8 cellular contexts compared by ENCODE assay signal in the genomic region with DNA sequence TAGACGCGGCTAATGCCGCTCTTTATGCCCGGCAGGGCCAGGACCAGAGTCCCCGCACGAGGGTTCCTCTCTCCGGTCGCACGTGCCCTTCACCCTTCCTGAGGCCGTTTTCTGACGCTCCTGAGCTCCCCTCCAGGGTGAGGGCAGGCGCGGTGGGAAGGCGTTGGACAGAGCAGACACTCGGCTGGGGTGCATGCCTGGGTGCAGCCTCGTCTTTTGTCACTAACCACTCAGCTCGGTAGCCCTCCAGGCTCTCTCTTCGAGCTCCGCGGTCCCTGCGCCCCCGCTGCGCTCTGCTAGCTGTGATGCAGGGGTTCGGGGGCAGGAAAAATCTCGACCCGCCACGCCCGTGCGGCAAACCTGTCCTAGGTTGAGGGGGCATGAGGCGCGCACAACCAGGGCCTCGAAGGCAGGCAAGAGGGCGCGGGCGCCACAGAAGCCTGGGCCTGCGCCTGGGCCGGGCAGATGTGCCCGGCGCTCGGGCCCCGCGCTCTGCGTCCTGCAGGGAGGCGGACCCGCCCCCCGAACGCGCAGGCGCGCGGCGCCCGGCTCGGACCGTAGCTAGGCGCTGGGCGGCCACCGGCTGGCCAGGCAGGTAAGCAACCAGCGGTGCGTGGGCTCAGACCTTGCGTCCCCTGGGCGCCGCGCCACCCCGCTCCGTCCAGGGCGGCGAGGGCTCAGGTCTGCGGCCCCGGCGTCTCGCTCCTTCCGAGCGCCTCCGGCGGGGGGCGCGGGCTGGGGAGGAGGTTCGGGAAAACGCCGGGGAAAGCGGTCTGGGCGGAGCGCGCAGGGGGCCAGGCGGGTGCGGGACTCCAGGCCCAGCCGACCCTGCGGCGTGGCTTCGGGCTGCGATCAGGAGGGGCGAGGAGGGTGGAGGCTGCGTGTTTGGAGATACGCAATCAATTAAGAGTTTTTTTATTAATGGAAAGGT. TPM values are rescaled to one million over a fixed set of nuclear protein-coding genes. Genes with fewer than 3 reads are reported as not detected.
A peak's percentile ranks its signal among the peaks of the same experiment; 100 is the strongest.
DNase-seq lines count a peak whose midpoint lies in the region; ATAC-seq, FAIRE-seq and TF ChIP-seq lines count a peak whose summit lies in the region.

A gene (plus strand): TSS at position 548 of the 931 bp plus-strand sequence. CDS start 5,807 bp downstream, outside the sequence.

- peak within 1 kb of the TSS; percentile 73 to 92 for H3K27ac ChIP-seq in A549
- no peak within 1 kb of the TSS for H3K27ac ChIP-seq in SJCRH30
- H3K27ac ChIP-seq in dorsolateral prefrontal cortex, result peak within 1 kb of the TSS in 2 of 59 donors; percentile 28 to 44
- H3K27ac ChIP-seq in liver (ENCODE audit: low read depth in 1 of 2, low read length in 2 of 2), result no peak within 1 kb of the TSS
- no peak within 1 kb of the TSS for H3K27ac ChIP-seq in subcutaneous abdominal adipose tissue (ENCODE audit: low read depth, low read length)

- in situ Hi-C loops in GM13976 (cut with MboI; ENCODE audit: low sequenced_read_pairs, unreplicated experiment), result no loop called here

- H3K36me3 ChIP-seq in SJCRH30, result no peaks in the 10 kb centered on the region
- H3K36me3 ChIP-seq in liver (ENCODE audit: control insufficient read depth in 4 of 4, insufficient read depth in 3 of 4, low read depth in 1 of 4, low read length in 3 of 4), result no peaks in the 10 kb centered on the region
- H3K36me3 ChIP-seq in subcutaneous abdominal adipose tissue (ENCODE audit: control insufficient read depth in 5 of 5, insufficient read depth in 5 of 5, low read length in 5 of 5), result no peaks in the 10 kb centered on the region

- H3K4me3 ChIP-seq in A549 (peak within 1 kb of the TSS; percentile 58), SJCRH30 (peak within 1 kb of the TSS; percentile 47), dorsolateral prefrontal cortex (peak within 1 kb of the TSS; percentile 39 to 84 (median 67)), liver (ENCODE audit: low read depth in 1 of 3, low read length in 3 of 3) (peak within 1 kb of the TSS; percentile 41 to 75 (median 59)), subcutaneous abdominal adipose tissue (ENCODE audit: low read depth in 1 of 5, low read length in 5 of 5) (peak within 1 kb of the TSS in 4 of 5 donors; percentile 57 to 72 (median 64))

- DNase-seq in A549 (ENCODE audit: low read depth in 1 of 2, low spot score in 1 of 2) (peak; percentile 72 to 82), GM13976 (ENCODE audit: low spot score) (peak; percentile 82), SJCRH30 (no peak), dorsolateral prefrontal cortex (peak in 8 of 10 donors; percentile 27 to 72 (median 42))

- H3K4me1 ChIP-seq in A549, result peaks cover 6% of the 10 kb centered on the region; the same call in 1 of the 3 replicates
- no peaks in the 10 kb centered on the region for H3K4me1 ChIP-seq in SJCRH30
- peaks cover 4 to 13% (median 9%) of the 10 kb centered on the region in 4 donors for H3K4me1 ChIP-seq in liver (ENCODE audit: control insufficient read depth in 4 of 4, insufficient read depth in 4 of 4, low read length in 3 of 4)
- H3K4me1 ChIP-seq in subcutaneous abdominal adipose tissue (ENCODE audit: control insufficient read depth in 5 of 5, insufficient read depth in 5 of 5, low read length in 5 of 5), result peaks cover 2 to 16% (median 14%) of the 10 kb centered on the region in 5 donors

- intact Hi-C loops in dorsolateral prefrontal cortex (cut with DNase I), result no loop called here

- no peak for TF ChIP-seq RAD21 in A549 (conservative IDR thresholded peaks at IDR 0.05 in 1 of 2, IDR thresholded peaks at IDR 0.05 in 1 of 2)
- no peak for TF ChIP-seq RAD21 in liver (IDR thresholded peaks at IDR 0.05)

- POLR2A ChIA-PET in A549 (lab: Yijun Ruan, JAX), result interaction anchor here (0.6 to 1.4 kb wide), 2 partner anchors 50 to 177 kb away, joined by 6 to 11 read pairs; a partner anchor contains a TSS

- no peaks in the 10 kb centered on the region for H3K9me3 ChIP-seq in A549
- 0 out of 2 replicates have a peak, but pooled peaks cover 4% of the 10 kb centered on the region for H3K9me3 ChIP-seq in SJCRH30 (replicated peaks)
- no peaks in the 10 kb centered on the region for H3K9me3 ChIP-seq in liver (ENCODE audit: control insufficient read depth in 4 of 4, low read length in 3 of 4)
- no peaks in the 10 kb centered on the region for H3K9me3 ChIP-seq in subcutaneous abdominal adipose tissue (ENCODE audit: control insufficient read depth in 5 of 5, low read length in 5 of 5)

- 42% methylated on average over 35 of the region's 95 CpGs for WGBS in A549 (ENCODE audit: missing lambda C conversion rate)
- 7% methylated on average over 95 of the region's 95 CpGs for WGBS in liver

- no peak for TF ChIP-seq EP300 in A549 (IDR thresholded peaks at IDR 0.05)

- CTCF ChIA-PET in A549 (lab: Yijun Ruan, JAX), result interaction anchor here (0.6 to 2.4 kb wide), 4 partner anchors 10 to 337 kb away, joined by 3 to 13 read pairs (median 3); no protein-coding TSS in a partner anchor

- TF ChIP-seq CTCF in A549 (IDR thresholded peaks at IDR 0.05) (no peak), GM13976 (IDR thresholded peaks at IDR 0.05; ENCODE audit: borderline replicate concordance, control extremely low read depth, extremely low read depth, insufficient read depth, missing control alignments) (no peak), dorsolateral prefrontal cortex (IDR thresholded peaks at IDR 0.05 in 54 of 56, conservative IDR thresholded peaks at IDR 0.05 in 2 of 56; ENCODE audit: low read depth in 1 of 56, partially characterized antibody in 56 of 56) (peak in 1 of 56 donors; percentile 10), liver (IDR thresholded peaks at IDR 0.05; ENCODE audit: low read depth, low read length, missing input control) (no peak)

- ATAC-seq in A549 (peak; percentile 97 to 98), GM18873 (IDR thresholded peaks at IDR 0.05; ENCODE audit: low FRiP score, unreplicated experiment) (no peak), HG03159 (IDR thresholded peaks at IDR 0.05; ENCODE audit: unreplicated experiment) (no peak)

- H3K27me3 ChIP-seq in SJCRH30, result peaks cover 11% of the 10 kb centered on the region
- H3K27me3 ChIP-seq in dorsolateral prefrontal cortex, result peaks cover 0 to 24% (median 0%) of the 10 kb centered on the region in 45 donors
- no peaks in the 10 kb centered on the region for H3K27me3 ChIP-seq in liver (ENCODE audit: control insufficient read depth in 4 of 4, insufficient read depth in 4 of 4, low read length in 3 of 4)
- H3K27me3 ChIP-seq in subcutaneous abdominal adipose tissue (ENCODE audit: control insufficient read depth in 5 of 5, insufficient read depth in 4 of 5, low read length in 5 of 5), result peaks cover 0 to 9% (median 4%) of the 10 kb centered on the region in 5 donors

- TF ChIP-seq POLR2A in A549 (IDR thresholded peaks at IDR 0.05; ENCODE audit: low read length), result peak; percentile 85

- FAIRE-seq in A549 (lab: Jason Lieb, UNC), result no peak

- H3K4me2 ChIP-seq in A549, result peak within 1 kb of the TSS; percentile 76

- H3K9ac ChIP-seq in liver (ENCODE audit: low read depth in 1 of 2, low read length in 2 of 2), result no peak within 1 kb of the TSS
- H3K9ac ChIP-seq in subcutaneous abdominal adipose tissue (ENCODE audit: low read length in 5 of 5), result peak within 1 kb of the TSS in 3 of 5 donors; percentile 43 to 62 (median 56)

TF ChIP-seq in A549, 52 proteins besides CTCF, POLR2A, EP300 and RAD21 (continues in another document):
- TF ChIP-seq JUN (IDR thresholded peaks at IDR 0.05), result 0 out of 5 replicates have a peak, but pooled peaks of 1 of the 2 experiments have one; percentile 24
- TF ChIP-seq, protein P1, sequence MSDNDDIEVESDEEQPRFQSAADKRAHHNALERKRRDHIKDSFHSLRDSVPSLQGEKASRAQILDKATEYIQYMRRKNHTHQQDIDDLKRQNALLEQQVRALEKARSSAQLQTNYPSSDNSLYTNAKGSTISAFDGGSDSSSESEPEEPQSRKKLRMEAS (IDR thresholded peaks at IDR 0.05), result peak; percentile 79
- no peak for TF ChIP-seq FOSL2 (IDR thresholded peaks at IDR 0.05)
- no peak for TF ChIP-seq FOSL2 (CRISPR knock-in tag; IDR thresholded peaks at IDR 0.05)
- TF ChIP-seq, protein P2, sequence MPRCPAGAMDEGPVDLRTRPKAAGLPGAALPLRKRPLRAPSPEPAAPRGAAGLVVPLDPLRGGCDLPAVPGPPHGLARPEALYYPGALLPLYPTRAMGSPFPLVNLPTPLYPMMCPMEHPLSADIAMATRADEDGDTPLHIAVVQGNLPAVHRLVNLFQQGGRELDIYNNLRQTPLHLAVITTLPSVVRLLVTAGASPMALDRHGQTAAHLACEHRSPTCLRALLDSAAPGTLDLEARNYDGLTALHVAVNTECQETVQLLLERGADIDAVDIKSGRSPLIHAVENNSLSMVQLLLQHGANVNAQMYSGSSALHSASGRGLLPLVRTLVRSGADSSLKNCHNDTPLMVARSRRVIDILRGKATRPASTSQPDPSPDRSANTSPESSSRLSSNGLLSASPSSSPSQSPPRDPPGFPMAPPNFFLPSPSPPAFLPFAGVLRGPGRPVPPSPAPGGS (IDR thresholded peaks at IDR 0.05), result no peak

TF ChIP-seq in liver, 16 proteins besides CTCF, POLR2A, EP300 and RAD21 (continues in another document):
- TF ChIP-seq SP1 (IDR thresholded peaks at IDR 0.05) (no peak), HNF4G (IDR thresholded peaks at IDR 0.05) (no peak)

RNA-seq across cellular contexts. Expression of the gene that starts here (rescaled TPM):
- polyA plus RNA-seq in A549 (2011; rRNA removed) (2.5 and 3.6 TPM in 2 replicates), A549 (2017; fragmentation: RNase III; extraction: RNeasy Plus Mini Kit Qiagen cat#74134 plus additional on column Dnase treatment) (2.8 to 3.8 TPM (median 3.7 TPM) in 3 replicates), liver (1 to 10 TPM in 1 of 2 donors, under 1 TPM in 1; 0.45 to 1.4 TPM)
- polyA plus RNA-seq in A549 (2012; cell fraction: cytosol; rRNA removed), result 2.3 and 2.6 TPM in 2 replicates
- 21.1 and 23.1 TPM in 2 replicates for polyA plus RNA-seq in A549 (2012; cell fraction: nucleus; rRNA removed)
- polyA minus RNA-seq in A549 (2011; rRNA and poly(A)+ RNA removed), result 3.9 and 4.5 TPM in 2 replicates
- total RNA-seq in SJCRH30 (2014; rRNA removed; shearing (Covaris generic)), result 3.4 and 6.5 TPM in 2 replicates
- total RNA-seq in dorsolateral prefrontal cortex (10 to 100 TPM; 15.5 to 63.9 (median 41.9) TPM), liver (1 to 10 TPM; 2.6 to 5.6 TPM)

Comparison
In these comparisons a context has a peak if more than half of its experiments do, and no peak if none do; other contexts are left out.
1. ATAC-seq: peak in A549 (2 of 2); none in GM18873 (single experiment) and HG03159 (single experiment).
2. DNase-seq: peak in A549 (2 of 2), GM13976 (single experiment) and dorsolateral prefrontal cortex (8 of 10); none in SJCRH30 (0 of 2).
3. H3K27ac ChIP-seq: peak in A549 (2 of 2); none in SJCRH30 (single experiment), liver (0 of 2) and subcutaneous abdominal adipose tissue (single experiment).
4. H3K9ac ChIP-seq: peak in subcutaneous abdominal adipose tissue (3 of 5); none in liver (0 of 2).
5. Peak in every context shown above with its lines, with median percentiles within 50 percentile points of each other: H3K4me3 ChIP-seq.